9 cellular contexts compared by ENCODE assay signal in genomic region chr18:713135-713490, GRCh38. TPM values are rescaled to one million over a fixed set of nuclear protein-coding genes. Genes with fewer than 3 reads are reported as not detected.
DNase-seq lines count a peak whose midpoint lies in the region; ATAC-seq, FAIRE-seq and TF ChIP-seq lines count a peak whose summit lies in the region.
"Had no signal": no experiment of that assay in that cellular context is flagged by ENCODE, and none has a peak within 500 bp of the region (broad histone marks: within the 10 kb centered on the region; RNA-seq: fewer than 3 reads in every experiment).

No MANE protein-coding gene starts in this region.

- FAIRE-seq in pancreas (lab: Jason Lieb, UNC): no peak

- intact Hi-C loops in CD8-positive, alpha-beta T cell (cut with DNase I, micrococcal nuclease): loop anchor here (2.0 to 5.0 kb wide), 5 partner anchors 116 to 556 kb away; partner anchors contain the start of genes CLUL1 (in 2 of the 2), THOC1 (in 2 of the 2) and USP14 (in 1 of the 2)
- intact Hi-C loops in pancreas (cut with DNase I): no loop called here

- in situ Hi-C loops in GM13977 (cut with MboI; ENCODE audit: low pct_unique_long_range_greater_than_20kb, low sequenced_read_pairs, unreplicated experiment): no loop called here

- peak overlapping the region; percentile 65 for H3K4me3 Mint-ChIP-seq in CD8-positive, alpha-beta T cell
- peak overlapping the region; percentile 69 to 84 (median 69) for H3K4me3 Mint-ChIP-seq in T-cell

- POLR2A ChIA-PET in CD8-positive, alpha-beta T cell (lab: Charles Lee): interaction anchor here (1.0 to 1.1 kb wide), 4 partner anchors 13 to 97 kb away, joined by 3 to 4 read pairs (median 4); no protein-coding TSS in a partner anchor
- POLR2A ChIA-PET in T-cell (lab: Charles Lee): interaction anchor here (0.5 to 0.7 kb wide), 2 partner anchors 29 to 100 kb away, joined by 3 read pairs; no protein-coding TSS in a partner anchor

- no peak for TF ChIP-seq CTCF in CD8-positive, alpha-beta T cell (IDR thresholded peaks at IDR 0.05)
- TF ChIP-seq CTCF in pancreas (IDR thresholded peaks at IDR 0.05) (no peak), GM13977 (IDR thresholded peaks at IDR 0.05; ENCODE audit: extremely low read depth, insufficient read depth, missing control alignments) (no peak)

- peaks cover 17% of the 10 kb centered on the region for H3K36me3 Mint-ChIP-seq in CD8-positive, alpha-beta T cell
- H3K36me3 Mint-ChIP-seq in T-cell: peaks cover 14% of the 10 kb centered on the region

- CTCF ChIA-PET in CD8-positive, alpha-beta T cell (lab: Charles Lee): interaction anchor here (1.0 to 1.6 kb wide), 6 partner anchors 26 to 119 kb away, joined by 3 to 6 read pairs (median 3); no protein-coding TSS in a partner anchor
- CTCF ChIA-PET in T-cell (lab: Charles Lee): interaction anchor here (0.6 to 2.0 kb wide), 11 partner anchors 26 to 1959 kb away, joined by 3 to 13 read pairs (median 4); no protein-coding TSS in a partner anchor

- H3K27me3 ChIP-seq in CD8-positive, alpha-beta T cell (ENCODE audit: insufficient read depth, low read length): no peaks in the 10 kb centered on the region
- H3K27me3 ChIP-seq in esophagus (ENCODE audit: control insufficient read depth in 1 of 2, insufficient read depth in 2 of 2, low read length in 2 of 2) (no peaks in the 10 kb centered on the region), pancreas (no peaks in the 10 kb centered on the region)

- H3K4me1 Mint-ChIP-seq in CD8-positive, alpha-beta T cell (ENCODE audit: low read depth): peaks cover 30% of the 10 kb centered on the region
- peaks cover 26 to 42% (median 37%) of the 10 kb centered on the region in 3 donors for H3K4me1 Mint-ChIP-seq in T-cell

- no peak overlapping the region for H3K27ac ChIP-seq in CD8-positive, alpha-beta T cell (ENCODE audit: low read depth, low read length)
- H3K27ac ChIP-seq in esophagus (ENCODE audit: low read depth in 2 of 2, low read length in 1 of 2) (peak overlapping the region; percentile 69 to 75), pancreas (peak overlapping the region; percentile 77 to 84 (median 79))

- no peak for ATAC-seq in CD8-positive, alpha-beta T cell
- ATAC-seq in T-cell (replicated peaks in 1 of 4): peak in 1 of 4 experiments; percentile 8
- ATAC-seq in pancreas: peak in 1 of 4 donors; percentile 6
- ATAC-seq in HG03045 (IDR thresholded peaks at IDR 0.05; ENCODE audit: unreplicated experiment): no peak

- peak in 1 of 7 experiments; percentile 41 for DNase-seq in CD8-positive, alpha-beta T cell
- peak in 11 of 34 experiments; percentile 1 to 27 (median 5) for DNase-seq in T-cell
- DNase-seq in pancreas: peak in 2 of 6 donors; percentile 20 to 35
- DNase-seq in COLO829 (ENCODE audit: low spot score): no peak
- DNase-seq in GM13977 (ENCODE audit: low spot score): no peak
- no peak for DNase-seq in putamen (ENCODE audit: low spot score)

- peaks cover 5% of the 10 kb centered on the region for H3K9me3 Mint-ChIP-seq in CD8-positive, alpha-beta T cell
- peaks cover 0 to 11% (median 0%) of the 10 kb centered on the region in 3 donors for H3K9me3 Mint-ChIP-seq in T-cell

- H3K4me1 ChIP-seq in CD8-positive, alpha-beta T cell (ENCODE audit: insufficient read depth, low read length): peaks cover 17% of the 10 kb centered on the region
- H3K4me1 ChIP-seq in esophagus (ENCODE audit: control insufficient read depth in 2 of 2, insufficient read depth in 2 of 2, low read length in 1 of 2): no peaks in the 10 kb centered on the region
- H3K4me1 ChIP-seq in pancreas: peaks cover 0 to 6% (median 5%) of the 10 kb centered on the region in 3 donors

- 66 to 82% methylated on average over 23 of the region's 23 CpGs for WGBS in esophagus, 2 donors
- 56 to 77% methylated on average over 22 to 23 of the region's 23 CpGs for WGBS in pancreas, 2 donors

- peak overlapping the region; percentile 66 for H3K27ac Mint-ChIP-seq in CD8-positive, alpha-beta T cell
- H3K27ac Mint-ChIP-seq in T-cell: no peak overlapping the region
- H3K27ac Mint-ChIP-seq: naive B cell had no signal

- no peaks in the 10 kb centered on the region for H3K9me3 ChIP-seq in CD8-positive, alpha-beta T cell (ENCODE audit: low read length)
- H3K9me3 ChIP-seq in esophagus (ENCODE audit: control insufficient read depth in 2 of 2, insufficient read depth in 1 of 2, low read depth in 1 of 2, low read length in 1 of 2) (no peaks in the 10 kb centered on the region), pancreas (no peaks in the 10 kb centered on the region)

- no peaks in the 10 kb centered on the region for H3K36me3 ChIP-seq in CD8-positive, alpha-beta T cell (ENCODE audit: insufficient read depth, low read length)
- H3K36me3 ChIP-seq in esophagus (ENCODE audit: control insufficient read depth in 2 of 2, insufficient read depth in 2 of 2, low read length in 1 of 2) (peaks cover 0 to 3% of the 10 kb centered on the region in 2 donors), pancreas (no peaks in the 10 kb centered on the region)

- H3K27me3 Mint-ChIP-seq in CD8-positive, alpha-beta T cell (ENCODE audit: low read depth): no peaks in the 10 kb centered on the region
- no peaks in the 10 kb centered on the region for H3K27me3 Mint-ChIP-seq in T-cell

- H3K4me3 ChIP-seq in CD8-positive, alpha-beta T cell (ENCODE audit: low read depth, low read length): peak overlapping the region; percentile 51
- H3K4me3 ChIP-seq in esophagus (ENCODE audit: low read depth in 1 of 2, low read length in 2 of 2) (peak overlapping the region; percentile 55 to 76), pancreas (peak overlapping the region in 3 of 4 donors; percentile 63 to 74 (median 63))

RNA-seq across cellular contexts. Expression of gene ENOSF1, which starts 0.7 kb away (rescaled TPM):
- 10 to 100 TPM; 32.2 to 39.7 TPM for total RNA-seq in CD8-positive, alpha-beta T cell
- total RNA-seq in T-cell (10 to 100 TPM; 70.8 to 97.6 (median 75.8) TPM), pancreas (10 to 100 TPM; 27.1 to 51.2 (median 40.9) TPM)
- polyA plus RNA-seq in esophagus (10 to 100 TPM; 23.9 to 75.1 TPM), pancreas (10 to 100 TPM; 59.8 to 69.2 TPM)

RNA-seq across cellular contexts. Expression of gene TYMS, which starts 55.7 kb away (rescaled TPM):
- 1 to 10 TPM; 2.9 to 3.0 TPM for total RNA-seq in CD8-positive, alpha-beta T cell
- total RNA-seq in T-cell (1 to 10 TPM; 1.8 to 9.7 (median 3.3) TPM), pancreas (1 to 10 TPM; 2.7 to 6.9 (median 3.9) TPM)
- polyA plus RNA-seq in esophagus (10 to 100 TPM; 19.2 to 27.8 TPM), pancreas (1 to 10 TPM; 1.3 to 1.9 TPM)

Comparison
In these comparisons a context has a peak if more than half of its experiments do, and no peak if none do; other contexts are left out.
1. intact Hi-C loops: an anchor here in CD8-positive, alpha-beta T cell (2.0 to 5.0 kb wide); none called in pancreas.